Comparison of ENCODE assay signal across 1 cellular context in genomic region chr11:35146074-35146521, GRCh38.
TF ChIP-seq lines count a peak whose summit lies in the region.

No MANE protein-coding gene starts in this region.

TF ChIP-seq in GM12878, 131 proteins besides CTCF, POLR2A, EP300 and RAD21 (continued from another document and continues in another):
- TF ChIP-seq USF2 (IDR thresholded peaks at IDR 0.05; ENCODE audit: borderline replicate concordance, low read depth, low read length) (no peak), REST (IDR thresholded peaks at IDR 0.05; ENCODE audit: low read depth, low read length) (no peak), STAT3 (IDR thresholded peaks at IDR 0.05; ENCODE audit: low read depth, low read length) (peak; percentile 67; the same call in 1 of the 2 replicates), MTA2 (IDR thresholded peaks at IDR 0.05; ENCODE audit: low read depth) (peak; percentile 45; the same call in 1 of the 2 replicates), ATF7 (IDR thresholded peaks at IDR 0.05; ENCODE audit: low read depth) (no peak), NR2C2 (IDR thresholded peaks at IDR 0.05; ENCODE audit: borderline replicate concordance, control insufficient read depth, insufficient read length, low read depth) (no peak), RELB (IDR thresholded peaks at IDR 0.05; ENCODE audit: low read depth) (no peak), BRCA1 (IDR thresholded peaks at IDR 0.05; ENCODE audit: low read depth, low read length) (no peak), NFXL1 (IDR thresholded peaks at IDR 0.05; ENCODE audit: borderline replicate concordance) (no peak), IRF4 (IDR thresholded peaks at IDR 0.05; ENCODE audit: low read depth, low read length) (0 out of 2 replicates have a peak, but pooled peaks have one; percentile 72), BCL11A (IDR thresholded peaks at IDR 0.05; ENCODE audit: low read depth, low read length) (peak; percentile 64), CEBPB (IDR thresholded peaks at IDR 0.05; ENCODE audit: borderline replicate concordance in 1 of 2, low read depth in 2 of 2, low read length in 2 of 2) (0 out of 4 replicates have a peak, but pooled peaks of 1 of the 2 experiments have one; percentile 39), ZBED1 (IDR thresholded peaks at IDR 0.05; ENCODE audit: borderline replicate concordance) (no peak), KAT2A (conservative IDR thresholded peaks at IDR 0.05; ENCODE audit: control insufficient read depth, low read depth, low read length) (no peak), ZNF622 (IDR thresholded peaks at IDR 0.05) (no peak), IRF5 (IDR thresholded peaks at IDR 0.05; ENCODE audit: borderline replicate concordance) (no peak), DPF2 (IDR thresholded peaks at IDR 0.05) (no peak), ZNF384 (IDR thresholded peaks at IDR 0.05; ENCODE audit: borderline replicate concordance, low read depth, low read length) (no peak), YBX1 (IDR thresholded peaks at IDR 0.05) (no peak), NR2F1 (conservative IDR thresholded peaks at IDR 0.05) (peak; percentile 18; the same call in 1 of the 2 replicates), HDGF (IDR thresholded peaks at IDR 0.05) (no peak), ZSCAN29 (IDR thresholded peaks at IDR 0.05) (no peak), CREB1 (IDR thresholded peaks at IDR 0.05; ENCODE audit: low read depth) (no peak), RAD51 (IDR thresholded peaks at IDR 0.05) (no peak), PML (IDR thresholded peaks at IDR 0.05; ENCODE audit: low read length) (no peak), JUND (IDR thresholded peaks at IDR 0.05; ENCODE audit: low read depth, low read length) (no peak), CBX3 (IDR thresholded peaks at IDR 0.05; ENCODE audit: borderline replicate concordance, low read depth) (no peak), SPI1 (IDR thresholded peaks at IDR 0.05; ENCODE audit: borderline replicate concordance, insufficient read depth, low read depth, low read length) (no peak), MEF2A (IDR thresholded peaks at IDR 0.05; ENCODE audit: insufficient read depth, low read depth, low read length) (0 out of 2 replicates have a peak, but pooled peaks have one; percentile 24), MTA3 (IDR thresholded peaks at IDR 0.05; ENCODE audit: borderline replicate concordance, low read length) (0 out of 2 replicates have a peak, but pooled peaks have one; percentile 78), ASH2L (IDR thresholded peaks at IDR 0.05; ENCODE audit: borderline replicate concordance, low read depth) (no peak), HDAC2 (IDR thresholded peaks at IDR 0.05) (no peak), POU2F2 (IDR thresholded peaks at IDR 0.05; ENCODE audit: borderline replicate concordance, low read depth, low read length) (peak; percentile 63; the same call in 1 of the 3 replicates), ESRRA (IDR thresholded peaks at IDR 0.05; ENCODE audit: low read length) (no peak), ZBTB40 (IDR thresholded peaks at IDR 0.05; ENCODE audit: borderline replicate concordance) (no peak), LARP7 (IDR thresholded peaks at IDR 0.05) (no peak), BCLAF1 (IDR thresholded peaks at IDR 0.05) (no peak), HCFC1 (IDR thresholded peaks at IDR 0.05; ENCODE audit: low read length) (no peak), TBL1XR1 (IDR thresholded peaks at IDR 0.05; ENCODE audit: low read depth, low read length) (peak; percentile 73), BMI1 (IDR thresholded peaks at IDR 0.05; ENCODE audit: borderline replicate concordance) (no peak), NFIC (IDR thresholded peaks at IDR 0.05; ENCODE audit: low read depth, low read length) (peak; percentile 66), E2F8 (IDR thresholded peaks at IDR 0.05; ENCODE audit: low read depth, partially characterized antibody) (no peak), HSF1 (IDR thresholded peaks at IDR 0.05; ENCODE audit: low read depth, low read length) (no peak), ATF3 (IDR thresholded peaks at IDR 0.05; ENCODE audit: borderline replicate concordance, extremely low read depth, low read depth, low read length) (no peak), SREBF1 (IDR thresholded peaks at IDR 0.05; ENCODE audit: low read length) (no peak), RUNX3 (IDR thresholded peaks at IDR 0.05; ENCODE audit: low read length) (peak; percentile 69), ZZZ3 (IDR thresholded peaks at IDR 0.05; ENCODE audit: control insufficient read depth, insufficient read length, low read depth) (no peak)
